ENCODE assay signal across 34 cellular contexts in genomic region chr7:101207459-101207858, GRCh38. TPM values are rescaled to one million over a fixed set of nuclear protein-coding genes. Genes with fewer than 3 reads are reported as not detected.
"Had no signal": no experiment of that assay in that cellular context is flagged by ENCODE, and none has a peak within 500 bp of the region (broad histone marks: within the 10 kb centered on the region; RNA-seq: fewer than 3 reads in every experiment).

No MANE protein-coding gene starts in this region.

- H3K27ac ChIP-seq: body of pancreas, breast epithelium, SJSA1, VCaP had no signal

- DNase-seq: activated CD4-positive, alpha-beta T cell treated with anti-CD3 and anti-CD28 coated beads for 1 hour; activated CD4-positive, alpha-beta T cell treated with anti-CD3 and anti-CD28 coated beads, Interleukin-2, amount 10 ng/mL, durations not matched to agents 24 days and 14 days; activated CD4-positive, alpha-beta T cell treated with anti-CD3 and anti-CD28 coated beads, Interleukin-2, amount 50 U/mL, for 4 hours; activated CD4-positive, CD25-positive, alpha-beta regulatory T cell; activated CD8-positive, alpha-beta T cell treated with anti-CD3 and anti-CD28 coated beads, Interleukin-2, amount 10 ng/mL, durations not matched to agents 7 days and 5 days; activated gamma-delta T cell; activated naive CD4-positive, alpha-beta T cell treated with Interleukin-2 at 50 U/mL for 16 hours; activated naive CD8-positive, alpha-beta T cell treated with anti-CD3 and anti-CD28 coated beads, Interleukin-2, amount 10 ng/mL, durations not matched to agents 7 days and 5 days; activated T-cell treated with anti-CD3 and anti-CD28 coated beads, Interleukin-2, amount 50 U/mL, for 24 hours; amygdala; body of pancreas; Karpas-422; NCI-H1105 treated with DMSO at 0.1 percent for 48 hours; NCI-H1436; NCI-H1694; NCI-H1930; NCI-H345; NCI-H524 treated with DMSO at 0.1 percent for 48 hours; SHP77 treated with DMSO at 0.1 percent for 48 hours; SK-N-SH; T-helper 9 cell had no signal

- ATAC-seq: activated CD8-positive, alpha-beta T cell treated with anti-CD3 and anti-CD28 coated beads, Interleukin-2, amount 10 ng/mL, durations not matched to agents 7 days and 5 days; body of pancreas; Panc1 had no signal

- H3K36me3 ChIP-seq: breast epithelium had no signal

- H3K4me3 ChIP-seq: body of pancreas, breast epithelium, SJSA1 had no signal

- H3K4me1 ChIP-seq: body of pancreas, breast epithelium, SJSA1 had no signal

- H3K27ac Mint-ChIP-seq: activated CD4-positive, alpha-beta T cell treated with anti-CD3 and anti-CD28 coated beads, Interleukin-2, amount 10 ng/mL, durations not matched to agents 24 days and 14 days; activated CD8-positive, alpha-beta T cell treated with anti-CD3 and anti-CD28 coated beads, Interleukin-2, amount 10 ng/mL, durations not matched to agents 7 days and 5 days; activated naive CD4-positive, alpha-beta T cell treated with anti-CD3 and anti-CD28 coated beads, Interleukin-2, amount 50 U/mL, for 24 hours; activated naive CD8-positive, alpha-beta T cell treated with anti-CD3 and anti-CD28 coated beads, Interleukin-2, amount 10 ng/mL, durations not matched to agents 7 days and 5 days; activated T-cell treated with anti-CD3 and anti-CD28 coated beads, Interleukin-2, amount 50 U/mL, for 24 hours; activated T-helper 2 cell treated with anti-CD3 and anti-CD28 coated beads, Interferon-gamma antibody, Interleukin-2, Interleukin-4, amounts not matched to agents 10 μg/mL and 5 μg/mL and 100 μg/mL, durations not matched to agents 14 hours and 24 hours and 36 hours; T-helper 1 cell treated with Interleukin-12 subunit alpha and Interleukin-12 subunit beta and Interleukin-4 antibody, amounts not matched to agents 30 μg/mL and 1 μg/mL, for 36 hours had no signal

- H3K9me3 ChIP-seq: body of pancreas, breast epithelium, SJSA1, SK-N-SH had no signal

- H3K4me2 ChIP-seq: SK-N-SH had no signal

- H3K9ac ChIP-seq: SK-N-SH had no signal

- H3K9me3 Mint-ChIP-seq: activated CD4-positive, alpha-beta T cell treated with anti-CD3 and anti-CD28 coated beads, Interleukin-2, amount 10 ng/mL, durations not matched to agents 24 days and 14 days; activated naive CD4-positive, alpha-beta T cell treated with anti-CD3 and anti-CD28 coated beads, Interleukin-2, amount 50 U/mL, for 24 hours; activated naive CD8-positive, alpha-beta T cell treated with anti-CD3 and anti-CD28 coated beads, Interleukin-2, amount 10 ng/mL, durations not matched to agents 7 days and 5 days; activated T-cell treated with anti-CD3 and anti-CD28 coated beads, Interleukin-2, amount 50 U/mL, for 24 hours; activated T-helper 2 cell treated with anti-CD3 and anti-CD28 coated beads, Interferon-gamma antibody, Interleukin-2, Interleukin-4, amounts not matched to agents 10 μg/mL and 5 μg/mL and 100 μg/mL, durations not matched to agents 14 hours and 24 hours and 36 hours; T-helper 1 cell treated with Interleukin-12 subunit alpha and Interleukin-12 subunit beta and Interleukin-4 antibody, amounts not matched to agents 30 μg/mL and 1 μg/mL, for 36 hours had no signal

- H3K4me3 Mint-ChIP-seq: activated CD4-positive, alpha-beta T cell treated with anti-CD3 and anti-CD28 coated beads, Interleukin-2, amount 10 ng/mL, durations not matched to agents 24 days and 14 days; activated CD8-positive, alpha-beta T cell treated with anti-CD3 and anti-CD28 coated beads, Interleukin-2, amount 10 ng/mL, durations not matched to agents 7 days and 5 days; activated naive CD4-positive, alpha-beta T cell treated with anti-CD3 and anti-CD28 coated beads, Interleukin-2, amount 50 U/mL, for 24 hours; activated naive CD8-positive, alpha-beta T cell treated with anti-CD3 and anti-CD28 coated beads, Interleukin-2, amount 10 ng/mL, durations not matched to agents 7 days and 5 days; activated T-cell treated with anti-CD3 and anti-CD28 coated beads, Interleukin-2, amount 50 U/mL, for 24 hours; T-helper 1 cell treated with Interleukin-12 subunit alpha and Interleukin-12 subunit beta and Interleukin-4 antibody, amounts not matched to agents 30 μg/mL and 1 μg/mL, for 36 hours had no signal

RNA-seq across cellular contexts. Expression of gene MOGAT3, which starts 6.6 kb away (rescaled TPM):
- total RNA-seq: activated CD4-positive, alpha-beta T cell treated with anti-CD3 and anti-CD28 coated beads, Interleukin-2, amount 10 ng/mL, durations not matched to agents 24 days and 14 days; activated CD8-positive, alpha-beta T cell treated with anti-CD3 and anti-CD28 coated beads, Interleukin-2, amount 10 ng/mL, durations not matched to agents 7 days and 5 days; activated naive CD8-positive, alpha-beta T cell treated with anti-CD3 and anti-CD28 coated beads, Interleukin-2, amount 10 ng/mL, durations not matched to agents 7 days and 5 days; activated T-helper 2 cell treated with anti-CD3 and anti-CD28 coated beads, Interferon-gamma antibody, Interleukin-2, Interleukin-4, amounts not matched to agents 10 μg/mL and 5 μg/mL and 100 μg/mL, durations not matched to agents 14 hours and 24 hours and 36 hours; astrocyte; body of pancreas; cardiac septum; MCF 10A; NCI-H460; RPMI7951; SJSA1 had no signal
- polyA plus RNA-seq: adipose tissue, SK-N-SH had no signal

RNA-seq across cellular contexts. Expression of gene NAT16, which starts 27.4 kb away (rescaled TPM):
- total RNA-seq: activated CD4-positive, alpha-beta T cell treated with anti-CD3 and anti-CD28 coated beads, Interleukin-2, amount 10 ng/mL, durations not matched to agents 24 days and 14 days; activated CD8-positive, alpha-beta T cell treated with anti-CD3 and anti-CD28 coated beads, Interleukin-2, amount 10 ng/mL, durations not matched to agents 7 days and 5 days; activated naive CD8-positive, alpha-beta T cell treated with anti-CD3 and anti-CD28 coated beads, Interleukin-2, amount 10 ng/mL, durations not matched to agents 7 days and 5 days; activated T-helper 2 cell treated with anti-CD3 and anti-CD28 coated beads, Interferon-gamma antibody, Interleukin-2, Interleukin-4, amounts not matched to agents 10 μg/mL and 5 μg/mL and 100 μg/mL, durations not matched to agents 14 hours and 24 hours and 36 hours; breast epithelium; cardiac septum; MCF 10A; NCI-H460; RPMI7951; SJSA1 had no signal
